Comparison of ENCODE assay signal across 21 cellular contexts in the genomic region with DNA sequence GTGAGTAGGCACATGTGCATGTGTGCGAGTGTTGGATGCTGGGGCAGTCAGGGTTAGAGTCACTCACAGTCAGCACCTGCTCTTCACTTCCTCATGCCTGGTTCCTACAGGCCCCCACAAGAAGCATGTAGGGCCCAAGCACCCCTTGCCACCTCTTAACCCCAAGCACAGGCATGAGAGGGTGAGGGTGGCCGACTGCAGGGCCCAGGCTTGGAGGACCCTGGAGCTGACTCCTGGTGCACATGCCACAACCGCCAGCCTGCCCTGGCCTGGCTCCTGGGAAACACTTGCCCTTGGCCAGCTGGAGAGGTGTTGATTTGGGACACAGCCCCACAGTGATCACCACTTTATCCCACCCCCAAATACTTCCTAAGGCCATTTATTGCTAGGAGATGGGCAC. TPM values are rescaled to one million over a fixed set of nuclear protein-coding genes. Genes with fewer than 3 reads are reported as not detected.
A peak's percentile ranks its signal among the peaks of the same experiment; 100 is the strongest.
DNase-seq lines count a peak whose midpoint lies in the region; ATAC-seq and TF ChIP-seq lines count a peak whose summit lies in the region.
"Had no signal": no experiment of that assay in that cellular context is flagged by ENCODE, and none has a peak within 500 bp of the region (broad histone marks: within the 10 kb centered on the region; RNA-seq: fewer than 3 reads in every experiment).

No MANE protein-coding gene starts in this region.

- H3K79me2 ChIP-seq in osteoblast (ENCODE audit: insufficient read depth, low read length) = no peaks in the 10 kb centered on the region

- no peaks in the 10 kb centered on the region for H3K4me1 ChIP-seq in osteoblast (ENCODE audit: insufficient read depth, low read length)
- no peaks in the 10 kb centered on the region for H3K4me1 ChIP-seq in upper lobe of right lung
- H3K4me1 ChIP-seq: BLaER1, Caco-2 had no signal

- peaks cover 2% of the 10 kb centered on the region for H3K27me3 ChIP-seq in osteoblast (ENCODE audit: insufficient read depth, low read length)
- H3K27me3 ChIP-seq in upper lobe of right lung = no peaks in the 10 kb centered on the region
- H3K27me3 ChIP-seq: BLaER1 had no signal

- no peak overlapping the region for H3K27ac ChIP-seq in osteoblast (ENCODE audit: low read depth, low read length)
- H3K27ac ChIP-seq in upper lobe of right lung = no peak overlapping the region
- H3K27ac ChIP-seq: 22Rv1, BLaER1, C4-2B had no signal

- peak; percentile 3 for DNase-seq in activated CD8-positive, alpha-beta T cell treated with anti-CD3 and anti-CD28 coated beads, Interleukin-2, amount 10 ng/mL, durations not matched to agents 7 days and 5 days
- DNase-seq in activated CD8-positive, alpha-beta T cell treated with anti-CD3 and anti-CD28 coated beads for 36 hours = no peak
- DNase-seq in osteoblast (ENCODE audit: insufficient read length, low spot score, missing footprints) (peak; percentile 0), upper lobe of right lung (no peak), SIG-M5 treated with dmso at 0.1 percent for 504 hours (lab: John Stamatoyannopoulos, UW; ENCODE audit: unreplicated experiment) (no peak), NCI-H82 (lab: John Stamatoyannopoulos, UW) (no peak)
- no peak for DNase-seq in stimulated activated CD4-positive, alpha-beta T cell treated with anti-CD3 and anti-CD28 coated beads, Interleukin-2, amount 100 ng/mL, for 48 hours
- DNase-seq: Caco-2; CD4-positive, CD25-positive, alpha-beta regulatory T cell; CD8-positive, alpha-beta T cell; DMS153; EL; GDM1; H7; HCEC 1CT had no signal

- no peaks in the 10 kb centered on the region for H3K27me3 Mint-ChIP-seq in activated CD8-positive, alpha-beta T cell treated with anti-CD3 and anti-CD28 coated beads, Interleukin-2, amount 10 ng/mL, durations not matched to agents 7 days and 5 days (ENCODE audit: low read depth)
- no peaks in the 10 kb centered on the region for H3K27me3 Mint-ChIP-seq in activated CD8-positive, alpha-beta T cell treated with anti-CD3 and anti-CD28 coated beads for 36 hours
- H3K27me3 Mint-ChIP-seq: CD4-positive, CD25-positive, alpha-beta regulatory T cell had no signal

- H3K4me1 Mint-ChIP-seq in activated CD8-positive, alpha-beta T cell treated with anti-CD3 and anti-CD28 coated beads, Interleukin-2, amount 10 ng/mL, durations not matched to agents 7 days and 5 days (ENCODE audit: low read depth) = no peaks in the 10 kb centered on the region
- no peaks in the 10 kb centered on the region for H3K4me1 Mint-ChIP-seq in activated CD8-positive, alpha-beta T cell treated with anti-CD3 and anti-CD28 coated beads for 36 hours (ENCODE audit: low read depth)
- H3K4me1 Mint-ChIP-seq: B cell; CD4-positive, CD25-positive, alpha-beta regulatory T cell had no signal

- TF ChIP-seq CTCF in activated CD8-positive, alpha-beta T cell treated with anti-CD3 and anti-CD28 coated beads for 36 hours (IDR thresholded peaks at IDR 0.05) = no peak
- TF ChIP-seq CTCF in osteoblast (IDR thresholded peaks at IDR 0.05; ENCODE audit: extremely low read depth, low read depth, low read length) (no peak), upper lobe of right lung (IDR thresholded peaks at IDR 0.05) (no peak)

- H3K36me3 ChIP-seq in osteoblast (ENCODE audit: insufficient read depth, low read length) (no peaks in the 10 kb centered on the region), upper lobe of right lung (no peaks in the 10 kb centered on the region)
- H3K36me3 ChIP-seq: BLaER1 had no signal

- no peak for ATAC-seq in activated CD8-positive, alpha-beta T cell treated with anti-CD3 and anti-CD28 coated beads, Interleukin-2, amount 10 ng/mL, durations not matched to agents 7 days and 5 days
- ATAC-seq in activated CD8-positive, alpha-beta T cell treated with anti-CD3 and anti-CD28 coated beads for 36 hours = no peak
- peak; percentile 7 for ATAC-seq in upper lobe of right lung
- ATAC-seq: CD8-positive, alpha-beta T cell; GM12878 had no signal

- no peak overlapping the region for H3K27ac Mint-ChIP-seq in activated CD8-positive, alpha-beta T cell treated with anti-CD3 and anti-CD28 coated beads, Interleukin-2, amount 10 ng/mL, durations not matched to agents 7 days and 5 days
- no peak overlapping the region for H3K27ac Mint-ChIP-seq in activated CD8-positive, alpha-beta T cell treated with anti-CD3 and anti-CD28 coated beads for 36 hours
- H3K27ac Mint-ChIP-seq: B cell; CD4-positive, CD25-positive, alpha-beta regulatory T cell; CD8-positive, alpha-beta T cell had no signal

- H3K9me3 Mint-ChIP-seq in activated CD8-positive, alpha-beta T cell treated with anti-CD3 and anti-CD28 coated beads, Interleukin-2, amount 10 ng/mL, durations not matched to agents 7 days and 5 days (ENCODE audit: insufficient read depth) = no peaks in the 10 kb centered on the region
- H3K9me3 Mint-ChIP-seq in activated CD8-positive, alpha-beta T cell treated with anti-CD3 and anti-CD28 coated beads for 36 hours = no peaks in the 10 kb centered on the region
- H3K9me3 Mint-ChIP-seq: CD4-positive, CD25-positive, alpha-beta regulatory T cell; CD8-positive, alpha-beta T cell had no signal

- H3K36me3 Mint-ChIP-seq in activated CD8-positive, alpha-beta T cell treated with anti-CD3 and anti-CD28 coated beads, Interleukin-2, amount 10 ng/mL, durations not matched to agents 7 days and 5 days (ENCODE audit: low read depth) = no peaks in the 10 kb centered on the region
- H3K36me3 Mint-ChIP-seq in activated CD8-positive, alpha-beta T cell treated with anti-CD3 and anti-CD28 coated beads for 36 hours (ENCODE audit: low read depth) = no peaks in the 10 kb centered on the region
- H3K36me3 Mint-ChIP-seq: CD4-positive, CD25-positive, alpha-beta regulatory T cell; CD8-positive, alpha-beta T cell had no signal

- intact Hi-C loops in activated CD8-positive, alpha-beta T cell treated with anti-CD3 and anti-CD28 coated beads for 36 hours (cut with micrococcal nuclease) = no loop called here
- intact Hi-C loops in upper lobe of right lung (cut with DNase I) = no loop called here

- POLR2A ChIA-PET in activated CD8-positive, alpha-beta T cell treated with anti-CD3 and anti-CD28 coated beads, Interleukin-2, amount 10 ng/mL, durations not matched to agents 7 days and 5 days (lab: Charles Lee) = no interaction called here
- POLR2A ChIA-PET in activated CD8-positive, alpha-beta T cell treated with anti-CD3 and anti-CD28 coated beads for 36 hours (lab: Charles Lee) = no interaction called here

- H2AFZ ChIP-seq in osteoblast (ENCODE audit: low read length) = no peak overlapping the region

- H3K9me3 ChIP-seq in osteoblast (ENCODE audit: low read depth, low read length) = no peaks in the 10 kb centered on the region
- H3K9me3 ChIP-seq in upper lobe of right lung = no peaks in the 10 kb centered on the region
- H3K9me3 ChIP-seq: BLaER1, Caco-2 had no signal

- H4K20me1 ChIP-seq in osteoblast (ENCODE audit: insufficient read depth, low read length) = no peaks in the 10 kb centered on the region
- H4K20me1 ChIP-seq: BLaER1 had no signal

- H3K4me3 Mint-ChIP-seq in activated CD8-positive, alpha-beta T cell treated with anti-CD3 and anti-CD28 coated beads, Interleukin-2, amount 10 ng/mL, durations not matched to agents 7 days and 5 days = no peak overlapping the region
- H3K4me3 Mint-ChIP-seq in activated CD8-positive, alpha-beta T cell treated with anti-CD3 and anti-CD28 coated beads for 36 hours = no peak overlapping the region
- H3K4me3 Mint-ChIP-seq: B cell; CD4-positive, CD25-positive, alpha-beta regulatory T cell; CD8-positive, alpha-beta T cell had no signal

- no peak overlapping the region for H3K4me2 ChIP-seq in osteoblast (ENCODE audit: insufficient read depth, low read length)
- H3K4me2 ChIP-seq: BLaER1 had no signal

- CTCF ChIA-PET in activated CD8-positive, alpha-beta T cell treated with anti-CD3 and anti-CD28 coated beads, Interleukin-2, amount 10 ng/mL, durations not matched to agents 7 days and 5 days (lab: Charles Lee) = no interaction called here
- CTCF ChIA-PET in activated CD8-positive, alpha-beta T cell treated with anti-CD3 and anti-CD28 coated beads for 36 hours (lab: Charles Lee) = no interaction called here

- H3K4me3 ChIP-seq in osteoblast (ENCODE audit: insufficient read depth, low read length) = no peak overlapping the region
- H3K4me3 ChIP-seq in upper lobe of right lung = no peak overlapping the region
- H3K4me3 ChIP-seq: BLaER1, GM12878 had no signal

RNA-seq across cellular contexts. Expression of gene CDRT15L2, which starts 16.9 kb away (rescaled TPM):
- total RNA-seq in activated CD8-positive, alpha-beta T cell treated with anti-CD3 and anti-CD28 coated beads, Interleukin-2, amount 10 ng/mL, durations not matched to agents 7 days and 5 days = not detected
- total RNA-seq in activated CD8-positive, alpha-beta T cell treated with anti-CD3 and anti-CD28 coated beads for 36 hours = not detected
- not detected in 2 replicates for total RNA-seq in osteoblast
- not detected for total RNA-seq in upper lobe of right lung
- total RNA-seq: B cell; Caco-2; CD4-positive, CD25-positive, alpha-beta regulatory T cell; CD8-positive, alpha-beta T cell; GM12878; H1; H7 had no signal

Comparison
In these comparisons a context has a peak if more than half of its experiments do, and no peak if none do; other contexts are left out.
1. DNase-seq: peak in activated CD8-positive, alpha-beta T cell treated with anti-CD3 and anti-CD28 coated beads, Interleukin-2, amount 10 ng/mL, durations not matched to agents 7 days and 5 days (single experiment) and osteoblast (single experiment); none in activated CD8-positive, alpha-beta T cell treated with anti-CD3 and anti-CD28 coated beads for 36 hours (single experiment), upper lobe of right lung (single experiment), SIG-M5 treated with dmso at 0.1 percent for 504 hours (single experiment), NCI-H82 (single experiment) and stimulated activated CD4-positive, alpha-beta T cell treated with anti-CD3 and anti-CD28 coated beads, Interleukin-2, amount 100 ng/mL, for 48 hours (0 of 2).